8 cellular contexts compared by ENCODE assay signal in the genomic region with DNA sequence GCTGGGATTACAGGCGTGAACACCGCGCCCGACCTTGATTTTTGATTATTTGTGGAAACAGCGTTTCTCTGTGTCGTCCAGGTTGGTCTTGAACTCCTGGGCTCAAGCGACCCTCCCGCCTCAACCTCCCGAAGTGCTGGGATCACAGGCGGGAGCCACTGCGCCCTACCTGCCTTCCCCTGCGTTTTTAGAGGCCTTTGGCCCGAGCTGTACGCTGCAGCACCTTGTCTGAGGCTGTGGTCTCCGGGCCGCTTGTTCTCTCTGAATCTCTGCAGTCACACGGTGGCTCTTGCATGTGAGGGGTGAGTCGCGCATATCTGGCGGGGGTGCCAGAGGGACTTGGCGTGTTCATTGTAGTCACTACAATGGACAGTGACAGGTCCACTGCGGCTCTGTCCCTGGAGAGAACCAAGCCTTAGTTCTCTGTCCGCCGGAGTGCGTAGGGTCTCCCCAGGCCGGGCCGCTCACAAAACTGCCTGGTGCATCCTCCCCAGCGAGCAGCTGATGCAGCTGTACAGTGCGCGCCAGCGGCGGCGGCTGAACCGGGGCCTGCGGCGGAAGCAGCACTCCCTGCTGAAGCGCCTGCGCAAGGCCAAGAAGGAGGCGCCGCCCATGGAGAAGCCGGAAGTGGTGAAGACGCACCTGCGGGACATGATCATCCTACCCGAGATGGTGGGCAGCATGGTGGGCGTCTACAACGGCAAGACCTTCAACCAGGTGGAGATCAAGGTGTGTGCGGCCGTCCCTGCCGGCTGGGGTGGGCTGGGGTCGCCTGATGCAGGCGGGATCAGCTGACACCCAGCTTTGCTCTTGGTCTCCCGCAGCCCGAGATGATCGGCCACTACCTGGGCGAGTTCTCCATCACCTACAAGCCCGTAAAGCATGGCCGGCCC. TPM values are rescaled to one million over a fixed set of nuclear protein-coding genes. Genes with fewer than 3 reads are reported as not detected.
DNase-seq lines count a peak whose midpoint lies in the region; ATAC-seq, FAIRE-seq and TF ChIP-seq lines count a peak whose summit lies in the region.
"Not testable (repeated sequence)": the region's sequence is repeated elsewhere in the genome, so short reads cannot be mapped to it uniquely, and the experiment has no call there.

No MANE protein-coding gene starts in this region.

- peaks cover 13% of the 10 kb centered on the region for H3K4me1 Mint-ChIP-seq in T-helper 2 cell treated with Interferon-gamma antibody and Interleukin-4, amounts not matched to agents 5 μg/mL and 100 μg/mL, for 36 hours (ENCODE audit: low read depth)

- H3K27me3 ChIP-seq in DND-41 (ENCODE audit: insufficient read depth, low read length, poor library complexity); adipocyte (replicated peaks; ENCODE audit: control insufficient read depth, insufficient read depth, low read length); keratinocyte (ENCODE audit: control insufficient read depth, extremely low read depth, insufficient read depth, low read length); neuron (ENCODE audit: insufficient read depth, low read length); tibial nerve: not testable (repeated sequence)

- not testable (repeated sequence) for ATAC-seq in DND-41 (ENCODE audit: insufficient read depth, low read depth)

- dilution Hi-C loops in keratinocyte (cut with MboI; ENCODE audit: extremely low pct_ligation_motif_present, low sequenced_read_pairs): not testable (repeated sequence)

- H3K9me3 Mint-ChIP-seq in T-helper 2 cell treated with Interferon-gamma antibody and Interleukin-4, amounts not matched to agents 5 μg/mL and 100 μg/mL, for 36 hours: not testable (repeated sequence)

- H3K4me3 Mint-ChIP-seq in T-helper 2 cell treated with Interferon-gamma antibody and Interleukin-4, amounts not matched to agents 5 μg/mL and 100 μg/mL, for 36 hours: peak overlapping the region; percentile 99

- peaks cover 28% of the 10 kb centered on the region for H3K4me1 ChIP-seq in DND-41 (ENCODE audit: insufficient read depth, low read length)
- peaks cover 17% of the 10 kb centered on the region for H3K4me1 ChIP-seq in adipocyte (ENCODE audit: control insufficient read depth, insufficient read depth, low read length)
- H3K4me1 ChIP-seq in keratinocyte (ENCODE audit: control insufficient read depth, extremely low read depth, insufficient read depth, low read length): peaks cover 18% of the 10 kb centered on the region
- H3K4me1 ChIP-seq in neuron (ENCODE audit: insufficient read depth, low read length): peaks cover 19% of the 10 kb centered on the region
- H3K4me1 ChIP-seq in tibial nerve: peaks cover 0 to 32% (median 20%) of the 10 kb centered on the region in 4 donors

- H3K27ac ChIP-seq in DND-41 (ENCODE audit: low read length): peak overlapping the region; percentile 82
- H3K27ac ChIP-seq in keratinocyte (ENCODE audit: control insufficient read depth, insufficient read depth, low read length): peak overlapping the region; percentile 88
- peak overlapping the region in 3 of 4 donors; percentile 88 to 93 (median 89) for H3K27ac ChIP-seq in tibial nerve

- H3K9me3 ChIP-seq in DND-41 (ENCODE audit: insufficient read depth, low read length, severe bottlenecking); adipocyte (ENCODE audit: control insufficient read depth, low read length); keratinocyte (ENCODE audit: control insufficient read depth, low read depth, low read length); neuron (ENCODE audit: low read length); tibial nerve: not testable (repeated sequence)

- H4K20me1 ChIP-seq in DND-41 (ENCODE audit: insufficient read depth, low read length) (peaks cover 60% of the 10 kb centered on the region), keratinocyte (ENCODE audit: control insufficient read depth, extremely low read depth, insufficient read depth, low read length) (peaks cover 25% of the 10 kb centered on the region)

- peak overlapping the region; percentile 61 to 66; a peak in 3 of 4 replicates for H3K4me3 ChIP-seq in DND-41 (ENCODE audit: low read depth in 1 of 2, low read length in 2 of 2)
- peak overlapping the region; percentile 88 for H3K4me3 ChIP-seq in adipocyte (ENCODE audit: low read length)
- H3K4me3 ChIP-seq in epithelial cell of esophagus (ENCODE audit: low read length): peak overlapping the region; percentile 93
- H3K4me3 ChIP-seq in keratinocyte (ENCODE audit: control insufficient read depth in 2 of 3, extremely low read depth in 1 of 3, insufficient read depth in 2 of 3, low read depth in 1 of 3, low read length in 3 of 3): peak overlapping the region; percentile 73 to 96 (median 88)
- H3K4me3 ChIP-seq in neuron (ENCODE audit: low read length): peak overlapping the region; percentile 89
- peak overlapping the region; percentile 74 to 99 (median 91) for H3K4me3 ChIP-seq in tibial nerve

- peaks cover 45% of the 10 kb centered on the region for H3K36me3 Mint-ChIP-seq in T-helper 2 cell treated with Interferon-gamma antibody and Interleukin-4, amounts not matched to agents 5 μg/mL and 100 μg/mL, for 36 hours (ENCODE audit: low read depth)

- TF ChIP-seq CTCF in DND-41 (IDR thresholded peaks at IDR 0.05; ENCODE audit: borderline replicate concordance, extremely low read depth, low read length, poor library complexity, severe bottlenecking); epithelial cell of esophagus (IDR thresholded peaks at IDR 0.05; ENCODE audit: insufficient read depth, low read depth, low read length, missing control alignments); keratinocyte (optimal IDR thresholded peaks at IDR 0.05 in 1 of 3, IDR thresholded peaks at IDR 0.05 in 1 of 3, conservative IDR thresholded peaks at IDR 0.05 in 1 of 3; ENCODE audit: extremely low read depth in 1 of 3, insufficient read depth in 2 of 3, low read length in 3 of 3); tibial nerve (IDR thresholded peaks at IDR 0.05): not testable (repeated sequence)

- peak overlapping the region; percentile 84 for H3K27ac Mint-ChIP-seq in T-helper 2 cell treated with Interferon-gamma antibody and Interleukin-4, amounts not matched to agents 5 μg/mL and 100 μg/mL, for 36 hours

- WGBS in tibial nerve, 2 donors: 83 to 87% methylated on average over 47 to 55 of the region's 57 CpGs

- not testable (repeated sequence) for H2AFZ ChIP-seq in DND-41 (ENCODE audit: low read depth, low read length); keratinocyte (ENCODE audit: control insufficient read depth, low read length); neuron (ENCODE audit: low read depth, low read length)

- H3K4me2 ChIP-seq in DND-41 (ENCODE audit: insufficient read depth, low read length) (peak overlapping the region; percentile 99), keratinocyte (ENCODE audit: control insufficient read depth, extremely low read depth, insufficient read depth, low read depth, low read length) (peak overlapping the region; percentile 87)

- peaks cover 37% of the 10 kb centered on the region for H3K79me2 ChIP-seq in DND-41 (ENCODE audit: insufficient read depth, low read length)
- H3K79me2 ChIP-seq in keratinocyte (ENCODE audit: control insufficient read depth, insufficient read depth, low read length): peaks cover 38% of the 10 kb centered on the region

- not testable (repeated sequence) for TF ChIP-seq POLR2A in tibial nerve (IDR thresholded peaks at IDR 0.05)

- not testable (repeated sequence) for H3K9me1 ChIP-seq in keratinocyte (ENCODE audit: control insufficient read depth, extremely low read depth, insufficient read depth, low read length)

- not testable (repeated sequence) for H3K27me3 Mint-ChIP-seq in T-helper 2 cell treated with Interferon-gamma antibody and Interleukin-4, amounts not matched to agents 5 μg/mL and 100 μg/mL, for 36 hours (ENCODE audit: low read depth)

- DNase-seq in DND-41; T-helper 2 cell treated with Interferon-gamma antibody and Interleukin-4, amounts not matched to agents 5 μg/mL and 100 μg/mL, for 36 hours (ENCODE audit: low spot score); epithelial cell of esophagus (ENCODE audit: low read depth); keratinocyte (ENCODE audit: low read depth, low spot score); tibial nerve (ENCODE audit: low spot score in 2 of 2): not testable (repeated sequence)
- DNase-seq in LHCN-M2 (ENCODE audit: low read depth): peak; percentile 50
- peak; percentile 24 for DNase-seq in adipocyte (ENCODE audit: low read depth)

- not testable (repeated sequence) for TF ChIP-seq EP300 in tibial nerve (IDR thresholded peaks at IDR 0.05)

- not testable (repeated sequence) for FAIRE-seq in keratinocyte (lab: Jason Lieb, UNC)

- H3K36me3 ChIP-seq in DND-41 (ENCODE audit: insufficient read depth, low read length) (peaks cover 46% of the 10 kb centered on the region), adipocyte (ENCODE audit: control insufficient read depth, insufficient read depth, low read length, severe bottlenecking) (peaks cover 44% of the 10 kb centered on the region), keratinocyte (ENCODE audit: control insufficient read depth in 2 of 2, extremely low read depth in 1 of 2, insufficient read depth in 2 of 2, low read length in 2 of 2) (peaks cover 32 to 34% of the 10 kb centered on the region in 2 experiments), neuron (ENCODE audit: insufficient read depth, low read length) (peaks cover 44% of the 10 kb centered on the region), tibial nerve (peaks cover 9 to 54% (median 20%) of the 10 kb centered on the region in 3 donors)

- H3K9ac ChIP-seq in DND-41 (ENCODE audit: low read depth, low read length) (peak overlapping the region; percentile 90), adipocyte (ENCODE audit: low read length) (peak overlapping the region; percentile 94), keratinocyte (ENCODE audit: control insufficient read depth, extremely low read depth, insufficient read depth, low read length) (peak overlapping the region; percentile 94)

RNA-seq across cellular contexts. Expression of gene RPS15, which starts 1.6 kb away (rescaled TPM):
- 2,358 and 3,266 TPM in 2 replicates for total RNA-seq in LHCN-M2 (2014; rRNA removed)
- 2,588 TPM for polyA plus RNA-seq in LHCN-M2 (2012)
- polyA plus RNA-seq in keratinocyte: 795 to 1,391 TPM (median 803 TPM) in 3 replicates
- polyA plus RNA-seq in keratinocyte (2011; ENCODE audit: low read depth): 362 TPM
- polyA plus RNA-seq in keratinocyte (2011; cell fraction: cytosol; rRNA removed): 749 and 1,693 TPM in 2 replicates
- 422 and 446 TPM in 2 replicates for polyA plus RNA-seq in keratinocyte (2011; cell fraction: nucleus; rRNA removed)
- 1,800 and 1,869 TPM in 2 replicates for polyA plus RNA-seq in keratinocyte (2012; ENCODE audit: low replicate concordance)
- polyA minus RNA-seq in keratinocyte: 373 to 635 TPM (median 449 TPM) in 3 replicates
- 1,642 TPM for polyA minus RNA-seq in keratinocyte (2011; cell fraction: cytosol; rRNA and poly(A)+ RNA removed)
- polyA minus RNA-seq in keratinocyte (2011; cell fraction: nucleus; rRNA and poly(A)+ RNA removed): 171 and 204 TPM in 2 replicates
- 1,000 to 10,000 TPM; 4,239 to 4,988 (median 4,337) TPM for total RNA-seq in tibial nerve

RNA-seq across cellular contexts. Expression of gene APC2, which starts 10.2 kb away (rescaled TPM):
- 0.11 and 0.64 TPM in 2 replicates for total RNA-seq in LHCN-M2 (2014; rRNA removed)
- polyA plus RNA-seq in LHCN-M2 (2012): 0.41 TPM
- polyA plus RNA-seq in keratinocyte: 0.01 to 0.05 TPM (median 0.01 TPM) in 3 replicates
- polyA plus RNA-seq in keratinocyte (2011; ENCODE audit: low read depth): not detected
- 0.01 and 0.03 TPM in 2 replicates for polyA plus RNA-seq in keratinocyte (2011; cell fraction: cytosol; rRNA removed)
- polyA plus RNA-seq in keratinocyte (2011; cell fraction: nucleus; rRNA removed): 0.08 and 0.11 TPM in 2 replicates
- polyA plus RNA-seq in keratinocyte (2012; ENCODE audit: low replicate concordance): 0.16 and 0.20 TPM in 2 replicates
- 0.03 to 0.13 TPM in 2 of 3 replicates, not detected in the other for polyA minus RNA-seq in keratinocyte
- not detected for polyA minus RNA-seq in keratinocyte (2011; cell fraction: cytosol; rRNA and poly(A)+ RNA removed)
- 0.21 and 0.54 TPM in 2 replicates for polyA minus RNA-seq in keratinocyte (2011; cell fraction: nucleus; rRNA and poly(A)+ RNA removed)
- 10 to 100 TPM in 1 of 4 donors, 1 to 10 TPM in 3; 1.7 to 10.2 (median 4.2) TPM for total RNA-seq in tibial nerve

RNA-seq across cellular contexts. Expression of gene DAZAP1, which starts 32.4 kb away (rescaled TPM):
- total RNA-seq in LHCN-M2 (2014; rRNA removed): 74.4 and 82.1 TPM in 2 replicates
- 70.8 TPM for polyA plus RNA-seq in LHCN-M2 (2012)
- 56.4 to 99.2 TPM (median 71.6 TPM) in 3 replicates for polyA plus RNA-seq in keratinocyte
- polyA plus RNA-seq in keratinocyte (2011; ENCODE audit: low read depth): 75.7 TPM
- 33.6 and 50.2 TPM in 2 replicates for polyA plus RNA-seq in keratinocyte (2011; cell fraction: cytosol; rRNA removed)
- 72.0 and 80.3 TPM in 2 replicates for polyA plus RNA-seq in keratinocyte (2011; cell fraction: nucleus; rRNA removed)
- 35.2 and 91.1 TPM in 2 replicates for polyA plus RNA-seq in keratinocyte (2012; ENCODE audit: low replicate concordance)
- polyA minus RNA-seq in keratinocyte: 24.9 to 70.2 TPM (median 27.3 TPM) in 3 replicates
- polyA minus RNA-seq in keratinocyte (2011; cell fraction: cytosol; rRNA and poly(A)+ RNA removed): 40.5 TPM
- polyA minus RNA-seq in keratinocyte (2011; cell fraction: nucleus; rRNA and poly(A)+ RNA removed): 20.7 and 38.5 TPM in 2 replicates
- 10 to 100 TPM; 34.3 to 68.4 (median 61.0) TPM for total RNA-seq in tibial nerve

RNA-seq across cellular contexts. Expression of gene GAMT, which starts 38.4 kb away (rescaled TPM):
- total RNA-seq in LHCN-M2 (2014; rRNA removed): 100 and 110 TPM in 2 replicates
- 91.4 TPM for polyA plus RNA-seq in LHCN-M2 (2012)
- polyA plus RNA-seq in keratinocyte: 5.7 to 15.6 TPM (median 7.6 TPM) in 3 replicates
- polyA plus RNA-seq in keratinocyte (2011; ENCODE audit: low read depth): 2.3 TPM
- polyA plus RNA-seq in keratinocyte (2011; cell fraction: cytosol; rRNA removed): 5.4 and 11.0 TPM in 2 replicates
- polyA plus RNA-seq in keratinocyte (2011; cell fraction: nucleus; rRNA removed): 2.8 and 4.4 TPM in 2 replicates
- polyA plus RNA-seq in keratinocyte (2012; ENCODE audit: low replicate concordance): 7.6 and 8.1 TPM in 2 replicates
- polyA minus RNA-seq in keratinocyte: 3.4 to 8.3 TPM (median 7.1 TPM) in 3 replicates
- polyA minus RNA-seq in keratinocyte (2011; cell fraction: cytosol; rRNA and poly(A)+ RNA removed): 12.1 TPM
- polyA minus RNA-seq in keratinocyte (2011; cell fraction: nucleus; rRNA and poly(A)+ RNA removed): 1.3 and 1.5 TPM in 2 replicates
- 100 to 1,000 TPM in 2 of 4 donors, 10 to 100 TPM in 2; 43.8 to 120 (median 94.4) TPM for total RNA-seq in tibial nerve

RNA-seq across cellular contexts. Expression of gene C19orf25, which starts 39.2 kb away (rescaled TPM):
- 49.5 and 61.2 TPM in 2 replicates for total RNA-seq in LHCN-M2 (2014; rRNA removed)
- 31.4 TPM for polyA plus RNA-seq in LHCN-M2 (2012)
- polyA plus RNA-seq in keratinocyte: 11.2 to 24.9 TPM (median 13.8 TPM) in 3 replicates
- polyA plus RNA-seq in keratinocyte (2011; ENCODE audit: low read depth): 5.0 TPM
- polyA plus RNA-seq in keratinocyte (2011; cell fraction: cytosol; rRNA removed): 12.9 and 35.3 TPM in 2 replicates
- 16.8 and 23.9 TPM in 2 replicates for polyA plus RNA-seq in keratinocyte (2011; cell fraction: nucleus; rRNA removed)
- polyA plus RNA-seq in keratinocyte (2012; ENCODE audit: low replicate concordance): 17.7 and 18.7 TPM in 2 replicates
- 6.2 to 16.8 TPM (median 10.1 TPM) in 3 replicates for polyA minus RNA-seq in keratinocyte
- 30.5 TPM for polyA minus RNA-seq in keratinocyte (2011; cell fraction: cytosol; rRNA and poly(A)+ RNA removed)
- 13.4 and 14.5 TPM in 2 replicates for polyA minus RNA-seq in keratinocyte (2011; cell fraction: nucleus; rRNA and poly(A)+ RNA removed)
- total RNA-seq in tibial nerve: 10 to 100 TPM; 22.4 to 47.4 (median 33.8) TPM
